In genomic region chr9:22228542-22228941, GRCh38 we compare ENCODE assay signal across 10 cellular contexts.
DNase-seq lines count a peak whose midpoint lies in the region; ATAC-seq and TF ChIP-seq lines count a peak whose summit lies in the region.
"Had no signal": no experiment of that assay in that cellular context is flagged by ENCODE, and none has a peak within 500 bp of the region (broad histone marks: within the 10 kb centered on the region; RNA-seq: fewer than 3 reads in every experiment).

No MANE protein-coding gene starts in this region.

- peaks cover 11 to 22% (median 19%) of the 10 kb centered on the region in 3 donors for H3K27me3 Mint-ChIP-seq in CD14-positive monocyte (ENCODE audit: low read depth in 3 of 3)

- H3K4me1 ChIP-seq in KMS-11 (ENCODE audit: low read depth, poor library complexity, severe bottlenecking): no peaks in the 10 kb centered on the region
- H3K4me1 ChIP-seq: right atrium auricular region had no signal

- H3K4me3 ChIP-seq in KMS-11 (IDR thresholded peaks at IDR 0.05; ENCODE audit: insufficient read depth, low read depth, low read length) (no peak overlapping the region), astrocyte of the spinal cord (ENCODE audit: low read depth, low read length) (no peak overlapping the region), MG63 (no peak overlapping the region)
- H3K4me3 ChIP-seq: right atrium auricular region had no signal

- intact Hi-C loops in CD14-positive monocyte (cut with micrococcal nuclease): no loop called here

- no peaks in the 10 kb centered on the region for H3K79me2 ChIP-seq in KMS-11 (ENCODE audit: insufficient read depth, low read depth)

- no peak overlapping the region for H3K4me2 ChIP-seq in KMS-11

- H3K27me3 ChIP-seq in KMS-11 (ENCODE audit: insufficient read depth, low read depth): no peaks in the 10 kb centered on the region
- H3K27me3 ChIP-seq in MG63: no peaks in the 10 kb centered on the region
- H3K27me3 ChIP-seq: right atrium auricular region had no signal

- no peak overlapping the region for H2AFZ ChIP-seq in KMS-11 (ENCODE audit: low read depth)

- no peaks in the 10 kb centered on the region for H3K36me3 ChIP-seq in KMS-11 (ENCODE audit: insufficient read depth)
- no peaks in the 10 kb centered on the region for H3K36me3 ChIP-seq in MG63
- H3K36me3 ChIP-seq: right atrium auricular region had no signal

- H4K20me1 ChIP-seq in KMS-11 (ENCODE audit: insufficient read depth): no peaks in the 10 kb centered on the region

- H3K9me3 ChIP-seq in MG63: no peaks in the 10 kb centered on the region

- no peak overlapping the region for H3K27ac Mint-ChIP-seq in CD14-positive monocyte

- no peak overlapping the region for H3K4me3 Mint-ChIP-seq in CD14-positive monocyte

- H3K4me1 Mint-ChIP-seq in CD14-positive monocyte: no peaks in the 10 kb centered on the region

- peaks cover 18 to 35% (median 31%) of the 10 kb centered on the region in 7 donors for H3K9me3 Mint-ChIP-seq in CD14-positive monocyte

- DNase-seq in CD14-positive monocyte (ENCODE audit: low spot score) (no peak), astrocyte of the spinal cord (ENCODE audit: low read depth, low spot score) (no peak), lung microvascular endothelial cell (ENCODE audit: low read depth in 2 of 2) (peak; percentile 28 to 48), SHP77 (lab: John Stamatoyannopoulos, UW) (no peak), MG63 (no peak)
- DNase-seq: NCI-H1930 had no signal

- H3K9ac ChIP-seq in KMS-11: no peak overlapping the region

- no peaks in the 10 kb centered on the region for H3K36me3 Mint-ChIP-seq in CD14-positive monocyte

- no peak overlapping the region for H3K27ac ChIP-seq in KMS-11
- H3K27ac ChIP-seq: right atrium auricular region had no signal

- TF ChIP-seq CTCF in CD14-positive monocyte (IDR thresholded peaks at IDR 0.05) (peak; percentile 36), KMS-11 (conservative IDR thresholded peaks at IDR 0.05; ENCODE audit: low read depth, low read length) (peak; percentile 68), astrocyte of the spinal cord (IDR thresholded peaks at IDR 0.05; ENCODE audit: low read depth, low read length) (peak; percentile 31)

- ATAC-seq in GM21367 (IDR thresholded peaks at IDR 0.05; ENCODE audit: unreplicated experiment): no peak
- no peak for ATAC-seq in HG03460 (IDR thresholded peaks at IDR 0.05; ENCODE audit: unreplicated experiment)

- in situ Hi-C loops in astrocyte of the spinal cord (cut with HindIII; ENCODE audit: low sequenced_read_pairs): loop anchor here (25.0 kb wide), 1 partner anchor 416 kb away; the partner anchor contains the start of gene MTAP

Comparison
In these comparisons a context has a peak if more than half of its experiments do, and no peak if none do; other contexts are left out.
1. DNase-seq: peak in lung microvascular endothelial cell (2 of 2); none in CD14-positive monocyte (single experiment), astrocyte of the spinal cord (single experiment), SHP77 (0 of 2) and MG63 (single experiment).
2. Peak in every context shown above with its lines, with median percentiles within 50 percentile points of each other: CTCF ChIP-seq.